15 cellular contexts compared by ENCODE assay signal in the genomic region with DNA sequence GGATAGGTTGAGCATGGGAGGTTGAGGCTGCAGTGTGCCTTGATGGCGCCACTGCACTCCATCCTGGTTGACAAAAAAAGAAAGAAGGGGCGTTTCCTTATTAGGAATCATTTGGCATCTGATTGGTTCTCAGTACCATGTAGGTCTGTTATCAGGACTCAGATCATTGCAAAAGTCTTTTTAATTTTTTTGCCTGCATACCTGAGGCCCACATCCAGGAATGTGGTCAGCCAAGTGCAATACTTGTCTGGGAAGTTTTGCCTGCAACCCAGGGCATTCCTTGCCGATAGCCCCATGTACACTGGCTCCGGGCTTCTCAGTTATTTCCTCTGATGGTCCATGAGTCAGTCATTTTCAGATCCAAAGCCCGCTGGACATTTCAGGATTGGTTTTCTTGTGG. TPM values are rescaled to one million over a fixed set of nuclear protein-coding genes. Genes with fewer than 3 reads are reported as not detected.
A peak's percentile ranks its signal among the peaks of the same experiment; 100 is the strongest.
DNase-seq lines count a peak whose midpoint lies in the region; ATAC-seq and TF ChIP-seq lines count a peak whose summit lies in the region.
"Had no signal": no experiment of that assay in that cellular context is flagged by ENCODE, and none has a peak within 500 bp of the region (broad histone marks: within the 10 kb centered on the region; RNA-seq: fewer than 3 reads in every experiment).

No MANE protein-coding gene starts in this region.

- H3K4me3 ChIP-seq in CD4-positive, CD25-positive, alpha-beta regulatory T cell (ENCODE audit: low read depth, low read length): no peak overlapping the region
- H3K4me3 ChIP-seq in choroid plexus epithelial cell (ENCODE audit: low read depth, low read length) (no peak overlapping the region), trophoblast cell (ENCODE audit: low read depth, low read length) (no peak overlapping the region), MG63 (no peak overlapping the region)

- H3K4me1 Mint-ChIP-seq in CD4-positive, CD25-positive, alpha-beta regulatory T cell: peaks cover 26 to 48% (median 44%) of the 10 kb centered on the region in 4 donors

- peak overlapping the region; percentile 47 for H3K27ac ChIP-seq in CD4-positive, CD25-positive, alpha-beta regulatory T cell (ENCODE audit: insufficient read depth, low read length, poor library complexity, severe bottlenecking)
- H3K27ac ChIP-seq in trophoblast cell (ENCODE audit: low read depth, low read length): peak overlapping the region; percentile 98

- H3K79me2 ChIP-seq in trophoblast cell (ENCODE audit: control insufficient read depth, insufficient read depth, low read length, poor library complexity): peaks cover 3% of the 10 kb centered on the region

- peak overlapping the region in 2 of 3 donors; percentile 4 to 75 for H3K27ac Mint-ChIP-seq in CD4-positive, CD25-positive, alpha-beta regulatory T cell
- H3K27ac Mint-ChIP-seq: stimulated activated naive B cell treated with anti-CD40 and anti-IgM and Interleukin-4, amounts not matched to agents 10 μg/mL and 1 μg/mL and 100 μg/mL, for 72 hours had no signal

- no peak overlapping the region for H3K4me3 Mint-ChIP-seq in CD4-positive, CD25-positive, alpha-beta regulatory T cell
- H3K4me3 Mint-ChIP-seq: stimulated activated naive B cell treated with anti-CD40 and anti-IgM and Interleukin-4, amounts not matched to agents 10 μg/mL and 1 μg/mL and 100 μg/mL, for 72 hours; T-cell had no signal

- H2BK120ac ChIP-seq in trophoblast cell (ENCODE audit: insufficient read depth, low read length, poor library complexity): peak overlapping the region; percentile 90

- no peak overlapping the region for H3K23ac ChIP-seq in trophoblast cell (ENCODE audit: low read length)

- no peaks in the 10 kb centered on the region for H3K27me3 ChIP-seq in CD4-positive, CD25-positive, alpha-beta regulatory T cell (ENCODE audit: control insufficient read depth, insufficient read depth, low read length)
- no peaks in the 10 kb centered on the region for H3K27me3 ChIP-seq in trophoblast cell (ENCODE audit: insufficient read depth, low read length)
- H3K27me3 ChIP-seq in MG63: no peaks in the 10 kb centered on the region

- no peak overlapping the region for H3K4ac ChIP-seq in trophoblast cell (ENCODE audit: low read depth, low read length)

- no peak for TF ChIP-seq CTCF in choroid plexus epithelial cell (conservative IDR thresholded peaks at IDR 0.05; ENCODE audit: low read depth, low read length)
- TF ChIP-seq CTCF in GM10266 (IDR thresholded peaks at IDR 0.05; ENCODE audit: control insufficient read depth, insufficient read depth, low read depth, missing control alignments): no peak

- H4K12ac ChIP-seq in trophoblast cell (ENCODE audit: low read depth, low read length): no peak overlapping the region

- H3K9me3 Mint-ChIP-seq in CD4-positive, CD25-positive, alpha-beta regulatory T cell: no peaks in the 10 kb centered on the region
- H3K9me3 Mint-ChIP-seq: stimulated activated naive B cell treated with anti-CD40 and anti-IgM and Interleukin-4, amounts not matched to agents 10 μg/mL and 1 μg/mL and 100 μg/mL, for 72 hours; T-cell had no signal

- no peak for DNase-seq in CD4-positive, CD25-positive, alpha-beta regulatory T cell
- DNase-seq in NCI-H226 (peak; percentile 96), choroid plexus epithelial cell (ENCODE audit: low read depth) (peak; percentile 35), trophoblast cell (peak; percentile 97 to 99), GM10266 (ENCODE audit: extremely low spot score) (no peak), MG63 (no peak), NCI-H1694 (lab: John Stamatoyannopoulos, UW) (no peak)
- no peak for DNase-seq in activated effector memory CD4-positive, alpha-beta T cell treated with anti-CD3 and anti-CD28 coated beads, Interleukin-2, amount 50 U/mL, for 16 hours
- DNase-seq: activated CD4-positive, alpha-beta T cell treated with anti-CD3 and anti-CD28 coated beads for 4 hours; C1 segment of cervical spinal cord; NCI-H2107; retina; stimulated activated CD4-positive, alpha-beta T cell treated with anti-CD3 and anti-CD28 coated beads, Interleukin-4, amount 100 ng/mL, for 1 hour; stimulated activated naive B cell treated with anti-CD40 and anti-IgM and Interleukin-4, amounts not matched to agents 10 μg/mL and 1 μg/mL and 100 μg/mL, for 72 hours; T-cell had no signal

- peaks cover 16% of the 10 kb centered on the region for H3K4me1 ChIP-seq in CD4-positive, CD25-positive, alpha-beta regulatory T cell (ENCODE audit: control insufficient read depth, insufficient read depth, low read length, poor library complexity, severe bottlenecking)
- H3K4me1 ChIP-seq in trophoblast cell (ENCODE audit: control insufficient read depth in 1 of 2, insufficient read depth in 2 of 2, low read length in 2 of 2): peaks cover 18 to 19% of the 10 kb centered on the region in 2 experiments

- H3K4me2 ChIP-seq in trophoblast cell (ENCODE audit: low read length): peak overlapping the region; percentile 24

- H3K9me3 ChIP-seq in CD4-positive, CD25-positive, alpha-beta regulatory T cell (ENCODE audit: control insufficient read depth in 2 of 2, low read length in 2 of 2): no peaks in the 10 kb centered on the region
- H3K9me3 ChIP-seq in trophoblast cell (ENCODE audit: insufficient read depth, low read depth, low read length) (no peaks in the 10 kb centered on the region), MG63 (no peaks in the 10 kb centered on the region)

- H3K9ac ChIP-seq in trophoblast cell (ENCODE audit: low read length): no peak overlapping the region

- peak overlapping the region; percentile 83 for H4K91ac ChIP-seq in trophoblast cell (ENCODE audit: low read depth, low read length)

- no peaks in the 10 kb centered on the region for H3K27me3 Mint-ChIP-seq in CD4-positive, CD25-positive, alpha-beta regulatory T cell
- H3K27me3 Mint-ChIP-seq: stimulated activated naive B cell treated with anti-CD40 and anti-IgM and Interleukin-4, amounts not matched to agents 10 μg/mL and 1 μg/mL and 100 μg/mL, for 72 hours; T-cell had no signal

- H2BK5ac ChIP-seq in trophoblast cell (ENCODE audit: low read depth, low read length, poor library complexity): peak overlapping the region; percentile 92

- no peak overlapping the region for H2AK5ac ChIP-seq in trophoblast cell (ENCODE audit: low read length)

- H2BK12ac ChIP-seq in trophoblast cell (ENCODE audit: low read length): no peak overlapping the region

- H3K18ac ChIP-seq in trophoblast cell (ENCODE audit: low read length): no peak overlapping the region

- WGBS in trophoblast cell (ENCODE audit: extremely low coverage, insufficient coverage, insufficient read length): no CpG with 5 or more reads among the region's 5 CpGs

- H3K14ac ChIP-seq in trophoblast cell (ENCODE audit: low read length): no peak overlapping the region

- H2AFZ ChIP-seq in trophoblast cell (ENCODE audit: insufficient read depth, low read length, poor library complexity): no peak overlapping the region

- H3K79me1 ChIP-seq in trophoblast cell (ENCODE audit: low read length): peaks cover 19% of the 10 kb centered on the region

- peaks cover 80% of the 10 kb centered on the region for H3K36me3 ChIP-seq in CD4-positive, CD25-positive, alpha-beta regulatory T cell (ENCODE audit: control insufficient read depth, insufficient read depth, low read length)
- H3K36me3 ChIP-seq in trophoblast cell (ENCODE audit: control insufficient read depth in 1 of 2, insufficient read depth in 2 of 2, low read length in 2 of 2): peaks cover 24 to 34% of the 10 kb centered on the region in 2 experiments
- H3K36me3 ChIP-seq in MG63: peaks cover 57% of the 10 kb centered on the region

- H4K8ac ChIP-seq in trophoblast cell (ENCODE audit: low read depth, low read length): peak overlapping the region; percentile 33

- H3K36me3 Mint-ChIP-seq in CD4-positive, CD25-positive, alpha-beta regulatory T cell: peaks cover 44% of the 10 kb centered on the region

- ATAC-seq in CD4-positive, CD25-positive, alpha-beta regulatory T cell (ENCODE audit: low read depth in 2 of 2): no peak

RNA-seq across cellular contexts. Expression of gene CRTC3, which starts 50.1 kb away (rescaled TPM):
- total RNA-seq in CD4-positive, CD25-positive, alpha-beta regulatory T cell: 110 TPM
- 10 to 100 TPM; 27.5 to 31.9 (median 31.1) TPM for polyA plus RNA-seq in CD4-positive, CD25-positive, alpha-beta regulatory T cell
- polyA plus RNA-seq in trophoblast cell (2013): 36.5 and 36.8 TPM in 2 replicates
- 3.8 and 5.6 TPM in 2 replicates for total RNA-seq in MG63 (2014; rRNA removed; shearing (Covaris generic); ENCODE audit: low replicate concordance)

Comparison
In these comparisons a context has a peak if more than half of its experiments do, and no peak if none do; other contexts are left out.
1. DNase-seq: peak in NCI-H226 (single experiment), choroid plexus epithelial cell (single experiment) and trophoblast cell (2 of 2); none in CD4-positive, CD25-positive, alpha-beta regulatory T cell (0 of 3), GM10266 (single experiment), activated effector memory CD4-positive, alpha-beta T cell treated with anti-CD3 and anti-CD28 coated beads, Interleukin-2, amount 50 U/mL, for 16 hours (single experiment), MG63 (single experiment) and NCI-H1694 (single experiment).
2. RNA of gene CRTC3, which starts 50.1 kb away (total RNA-seq): 110 TPM in CD4-positive, CD25-positive, alpha-beta regulatory T cell (single experiment); 3.8 to 5.6 TPM in MG63; every median in the first group is over 10 times any median in the second.